1 cellular context compared by ENCODE assay signal in genomic region chr19:1406818-1407661, GRCh38.
A peak's percentile ranks its signal among the peaks of the same experiment; 100 is the strongest.
TF ChIP-seq lines count a peak whose summit lies in the region.

Gene DAZAP1, plus strand, starts transcription at chr19:1407586. Its CDS starts 188 bp downstream, at chr19:1407774.

TF ChIP-seq in HepG2, 621 proteins besides CTCF, POLR2A, EP300 and RAD21 (continued from another document and continues in another):
- TF ChIP-seq RERE (CRISPR knock-in tag; IDR thresholded peaks at IDR 0.05; ENCODE audit: low read depth) (no peak), ZNF503 (CRISPR knock-in tag; IDR thresholded peaks at IDR 0.05) (no peak), MAFG (CRISPR knock-in tag; IDR thresholded peaks at IDR 0.05) (no peak), E2F2 (CRISPR knock-in tag; IDR thresholded peaks at IDR 0.05; ENCODE audit: borderline replicate concordance) (0 out of 2 replicates have a peak, but pooled peaks have one; percentile 35), THYN1 (CRISPR knock-in tag; IDR thresholded peaks at IDR 0.05; ENCODE audit: borderline replicate concordance, low read depth) (no peak), ATRX (CRISPR knock-in tag; IDR thresholded peaks at IDR 0.05; ENCODE audit: borderline replicate concordance) (no peak), ZKSCAN1 (IDR thresholded peaks at IDR 0.05; ENCODE audit: low read length) (no peak), RFXAP (CRISPR knock-in tag; IDR thresholded peaks at IDR 0.05; ENCODE audit: borderline replicate concordance) (peak; percentile 37; the same call in 1 of the 2 replicates), ZNF326 (CRISPR knock-in tag; IDR thresholded peaks at IDR 0.05; ENCODE audit: borderline replicate concordance) (no peak), ZNF33B (CRISPR knock-in tag; IDR thresholded peaks at IDR 0.05) (no peak), NPAS2 (CRISPR knock-in tag; IDR thresholded peaks at IDR 0.05; ENCODE audit: borderline replicate concordance) (no peak), CENPBD1 (CRISPR knock-in tag; IDR thresholded peaks at IDR 0.05; ENCODE audit: borderline replicate concordance, low read depth) (no peak), FOXC1 (CRISPR knock-in tag; IDR thresholded peaks at IDR 0.05; ENCODE audit: borderline replicate concordance) (no peak), ZNF782 (CRISPR knock-in tag; IDR thresholded peaks at IDR 0.05; ENCODE audit: borderline replicate concordance) (no peak), DNMT1 (CRISPR knock-in tag; IDR thresholded peaks at IDR 0.05) (no peak), NCOA5 (CRISPR knock-in tag; IDR thresholded peaks at IDR 0.05) (no peak), GATAD2A (CRISPR knock-in tag; IDR thresholded peaks at IDR 0.05) (peak; percentile 46), POLR2AphosphoS2 (IDR thresholded peaks at IDR 0.05; ENCODE audit: low read depth, low read length) (no peak), RFX1 (IDR thresholded peaks at IDR 0.05) (no peak), ARHGAP35 (CRISPR knock-in tag; IDR thresholded peaks at IDR 0.05; ENCODE audit: borderline replicate concordance) (no peak), ZSCAN12 (CRISPR knock-in tag; IDR thresholded peaks at IDR 0.05) (no peak), ZNF496 (CRISPR knock-in tag; IDR thresholded peaks at IDR 0.05; ENCODE audit: insufficient replicate concordance) (no peak), ZNF264 (CRISPR knock-in tag; IDR thresholded peaks at IDR 0.05) (no peak), MAF1 (CRISPR knock-in tag; IDR thresholded peaks at IDR 0.05; ENCODE audit: borderline replicate concordance) (no peak), PHF8 (CRISPR knock-in tag; IDR thresholded peaks at IDR 0.05) (peak; percentile 55; the same call in 1 of the 2 replicates), ZNF333 (CRISPR knock-in tag; IDR thresholded peaks at IDR 0.05; ENCODE audit: borderline replicate concordance) (0 out of 2 replicates have a peak, but pooled peaks have one; percentile 60), ZBTB3 (CRISPR knock-in tag; IDR thresholded peaks at IDR 0.05; ENCODE audit: borderline replicate concordance, low read depth) (no peak; the same call in 1 of the 2 replicates), ZNF101 (CRISPR knock-in tag; IDR thresholded peaks at IDR 0.05; ENCODE audit: borderline replicate concordance, low read depth) (no peak), ZNF570 (CRISPR knock-in tag; IDR thresholded peaks at IDR 0.05; ENCODE audit: borderline replicate concordance) (no peak), PRDM10 (CRISPR knock-in tag; IDR thresholded peaks at IDR 0.05; ENCODE audit: low read depth) (no peak), KLF6 (CRISPR knock-in tag; IDR thresholded peaks at IDR 0.05) (no peak), ZNF3 (CRISPR knock-in tag; IDR thresholded peaks at IDR 0.05) (no peak), TEF (CRISPR knock-in tag; IDR thresholded peaks at IDR 0.05) (no peak), HNRNPK (IDR thresholded peaks at IDR 0.05; ENCODE audit: low read depth, low read length, poor library complexity, severe bottlenecking) (peak; percentile 16), ZNF788 (CRISPR knock-in tag; IDR thresholded peaks at IDR 0.05; ENCODE audit: borderline replicate concordance) (peak; percentile 73; the same call in 1 of the 2 replicates), ZNF816 (CRISPR knock-in tag; IDR thresholded peaks at IDR 0.05; ENCODE audit: borderline replicate concordance) (no peak), KMT2B (CRISPR knock-in tag; IDR thresholded peaks at IDR 0.05) (no peak), ZBTB2 (CRISPR knock-in tag; IDR thresholded peaks at IDR 0.05; ENCODE audit: low read depth) (peak; percentile 83), CHCHD3 (CRISPR knock-in tag; IDR thresholded peaks at IDR 0.05) (0 out of 2 replicates have a peak, but pooled peaks have one; percentile 64), ZSCAN5A (CRISPR knock-in tag; IDR thresholded peaks at IDR 0.05; ENCODE audit: borderline replicate concordance) (no peak), ZNF207 (IDR thresholded peaks at IDR 0.05; ENCODE audit: borderline replicate concordance) (no peak), NFYC (CRISPR knock-in tag; IDR thresholded peaks at IDR 0.05) (peak; percentile 56; the same call in 1 of the 2 replicates), ZNF790 (CRISPR knock-in tag; IDR thresholded peaks at IDR 0.05; ENCODE audit: borderline replicate concordance) (no peak)
